Comparison of ENCODE assay signal across 8 cellular contexts in the genomic region with DNA sequence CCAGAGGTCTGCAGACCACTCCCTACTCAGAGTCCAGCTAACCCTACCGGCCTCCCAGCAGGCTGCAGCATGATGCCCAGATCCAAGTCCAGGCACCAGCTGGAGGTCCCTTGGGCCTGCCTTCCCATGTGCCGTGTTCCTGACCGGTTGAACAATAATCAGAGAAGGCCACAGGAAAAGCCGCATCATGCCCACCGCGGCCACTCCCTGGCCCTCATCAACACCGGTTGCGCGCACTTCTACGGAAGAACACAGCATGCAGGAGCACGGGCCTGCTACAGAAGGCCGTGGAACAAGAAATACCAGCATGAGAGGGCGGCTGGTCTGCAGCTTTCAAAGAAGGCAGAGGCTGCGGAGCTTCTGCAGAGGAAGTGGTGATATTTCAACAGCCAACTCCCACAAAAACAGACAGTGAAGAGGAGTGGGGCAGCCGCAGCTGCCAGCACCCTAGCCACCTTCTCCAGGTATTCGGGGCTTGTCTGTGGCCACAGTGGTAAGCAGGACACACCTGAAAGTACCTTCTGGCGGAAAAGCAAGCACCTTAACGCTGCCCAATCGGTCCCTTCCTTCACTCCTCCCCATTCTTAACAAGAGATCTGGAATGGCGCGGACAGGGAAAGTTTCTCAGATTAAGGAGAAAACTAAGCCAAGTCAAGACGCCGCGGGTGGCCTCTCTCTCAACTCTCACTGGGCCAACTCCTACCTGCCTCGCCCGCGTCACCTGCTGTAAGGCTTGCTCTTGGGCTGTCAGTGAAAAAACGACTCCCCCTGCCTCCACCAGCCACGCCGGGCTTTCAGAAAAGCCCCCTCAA. TPM values are rescaled to one million over a fixed set of nuclear protein-coding genes. Genes with fewer than 3 reads are reported as not detected.
DNase-seq lines count a peak whose midpoint lies in the region; ATAC-seq and TF ChIP-seq lines count a peak whose summit lies in the region.

No MANE protein-coding gene starts in this region.

- no peak for ATAC-seq in WTC11
- ATAC-seq in thoracic aorta (ENCODE audit: insufficient number of reproducible peaks, low FRiP score, low read depth): no peak

- CTCF ChIA-PET in WTC11 (lab: Charles Lee): interaction anchor here (0.8 to 1.1 kb wide), 4 partner anchors 10 to 32 kb away, joined by 3 to 4 read pairs (median 4); no protein-coding TSS in a partner anchor

- peaks cover 0 to 12% of the 10 kb centered on the region in 2 donors for H3K4me1 ChIP-seq in thoracic aorta (ENCODE audit: control insufficient read depth in 1 of 2, low read depth in 2 of 2)

- H3K27ac ChIP-seq in thoracic aorta: no peak overlapping the region

- peaks cover 15% of the 10 kb centered on the region for H3K4me1 Mint-ChIP-seq in activated naive CD4-positive, alpha-beta T cell treated with anti-CD3 and anti-CD28 coated beads, Interleukin-2, amount 50 U/mL, for 24 hours
- H3K4me1 Mint-ChIP-seq in WTC11: peaks cover 58% of the 10 kb centered on the region

- DNase-seq in activated naive CD4-positive, alpha-beta T cell treated with anti-CD3 and anti-CD28 coated beads, Interleukin-2, amount 50 U/mL, for 16 hours: no peak
- DNase-seq in WTC11 (ENCODE audit: low spot score) (peak; percentile 35), kidney epithelial cell (ENCODE audit: low read depth) (no peak), thoracic aorta (ENCODE audit: low spot score) (no peak), dermis blood vessel endothelial cell (no peak), foreskin fibroblast (no peak), EL (no peak)

- H3K27me3 ChIP-seq in kidney epithelial cell (ENCODE audit: control insufficient read depth, insufficient read depth, low read length) (peaks cover 25% of the 10 kb centered on the region), thoracic aorta (replicated peaks; ENCODE audit: insufficient read depth) (peaks cover 7% of the 10 kb centered on the region)

- no peak for TF ChIP-seq CTCF in WTC11 (IDR thresholded peaks at IDR 0.05)
- TF ChIP-seq CTCF in kidney epithelial cell (IDR thresholded peaks at IDR 0.05; ENCODE audit: insufficient read depth, low read length, poor library complexity, severe bottlenecking): no peak
- TF ChIP-seq CTCF in thoracic aorta (IDR thresholded peaks at IDR 0.05): no peak
- TF ChIP-seq CTCF in foreskin fibroblast (IDR thresholded peaks at IDR 0.05; ENCODE audit: low read depth, low read length): no peak

- H3K36me3 ChIP-seq in kidney epithelial cell (ENCODE audit: control insufficient read depth, insufficient read depth, low read length) (no peaks in the 10 kb centered on the region), thoracic aorta (no peaks in the 10 kb centered on the region)

- POLR2A ChIA-PET in WTC11 (lab: Charles Lee): no interaction called here

- peaks cover 2% of the 10 kb centered on the region for H3K36me3 Mint-ChIP-seq in activated naive CD4-positive, alpha-beta T cell treated with anti-CD3 and anti-CD28 coated beads, Interleukin-2, amount 50 U/mL, for 24 hours
- H3K36me3 Mint-ChIP-seq in WTC11: peaks cover 20% of the 10 kb centered on the region

- no peaks in the 10 kb centered on the region for H3K9me3 ChIP-seq in thoracic aorta

- peaks cover 7% of the 10 kb centered on the region for H3K9me3 Mint-ChIP-seq in activated naive CD4-positive, alpha-beta T cell treated with anti-CD3 and anti-CD28 coated beads, Interleukin-2, amount 50 U/mL, for 24 hours
- peaks cover 8% of the 10 kb centered on the region for H3K9me3 Mint-ChIP-seq in WTC11

- H3K4me3 ChIP-seq in kidney epithelial cell (ENCODE audit: low read depth, low read length) (peak overlapping the region; percentile 40), thoracic aorta (peak overlapping the region; percentile 58), foreskin fibroblast (ENCODE audit: low read depth in 1 of 2, low read length in 2 of 2) (no peak overlapping the region)

- peak overlapping the region; percentile 72 for H3K4me3 Mint-ChIP-seq in activated naive CD4-positive, alpha-beta T cell treated with anti-CD3 and anti-CD28 coated beads, Interleukin-2, amount 50 U/mL, for 24 hours
- peak overlapping the region; percentile 83 for H3K4me3 Mint-ChIP-seq in WTC11

- no peak overlapping the region for H3K27ac Mint-ChIP-seq in activated naive CD4-positive, alpha-beta T cell treated with anti-CD3 and anti-CD28 coated beads, Interleukin-2, amount 50 U/mL, for 24 hours
- H3K27ac Mint-ChIP-seq in WTC11: no peak overlapping the region

- H3K27me3 Mint-ChIP-seq in activated naive CD4-positive, alpha-beta T cell treated with anti-CD3 and anti-CD28 coated beads, Interleukin-2, amount 50 U/mL, for 24 hours: peaks cover 53% of the 10 kb centered on the region
- H3K27me3 Mint-ChIP-seq in WTC11 (ENCODE audit: low read depth): peaks cover 17% of the 10 kb centered on the region

TF ChIP-seq in WTC11, 78 proteins besides CTCF, POLR2A, EP300 and RAD21:
- TF ChIP-seq ZNF423 (CRISPR knock-in tag; IDR thresholded peaks at IDR 0.05): no peak
- TF ChIP-seq, protein P1, sequence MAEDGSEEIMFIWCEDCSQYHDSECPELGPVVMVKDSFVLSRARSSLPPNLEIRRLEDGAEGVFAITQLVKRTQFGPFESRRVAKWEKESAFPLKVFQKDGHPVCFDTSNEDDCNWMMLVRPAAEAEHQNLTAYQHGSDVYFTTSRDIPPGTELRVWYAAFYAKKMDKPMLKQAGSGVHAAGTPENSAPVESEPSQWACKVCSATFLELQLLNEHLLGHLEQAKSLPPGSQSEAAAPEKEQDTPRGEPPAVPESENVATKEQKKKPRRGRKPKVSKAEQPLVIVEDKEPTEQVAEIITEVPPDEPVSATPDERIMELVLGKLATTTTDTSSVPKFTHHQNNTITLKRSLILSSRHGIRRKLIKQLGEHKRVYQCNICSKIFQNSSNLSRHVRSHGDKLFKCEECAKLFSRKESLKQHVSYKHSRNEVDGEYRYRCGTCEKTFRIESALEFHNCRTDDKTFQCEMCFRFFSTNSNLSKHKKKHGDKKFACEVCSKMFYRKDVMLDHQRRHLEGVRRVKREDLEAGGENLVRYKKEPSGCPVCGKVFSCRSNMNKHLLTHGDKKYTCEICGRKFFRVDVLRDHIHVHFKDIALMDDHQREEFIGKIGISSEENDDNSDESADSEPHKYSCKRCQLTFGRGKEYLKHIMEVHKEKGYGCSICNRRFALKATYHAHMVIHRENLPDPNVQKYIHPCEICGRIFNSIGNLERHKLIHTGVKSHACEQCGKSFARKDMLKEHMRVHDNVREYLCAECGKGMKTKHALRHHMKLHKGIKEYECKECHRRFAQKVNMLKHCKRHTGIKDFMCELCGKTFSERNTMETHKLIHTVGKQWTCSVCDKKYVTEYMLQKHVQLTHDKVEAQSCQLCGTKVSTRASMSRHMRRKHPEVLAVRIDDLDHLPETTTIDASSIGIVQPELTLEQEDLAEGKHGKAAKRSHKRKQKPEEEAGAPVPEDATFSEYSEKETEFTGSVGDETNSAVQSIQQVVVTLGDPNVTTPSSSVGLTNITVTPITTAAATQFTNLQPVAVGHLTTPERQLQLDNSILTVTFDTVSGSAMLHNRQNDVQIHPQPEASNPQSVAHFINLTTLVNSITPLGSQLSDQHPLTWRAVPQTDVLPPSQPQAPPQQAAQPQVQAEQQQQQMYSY (CRISPR knock-in tag; IDR thresholded peaks at IDR 0.05): no peak
- no peak for TF ChIP-seq ZNF219 (CRISPR knock-in tag; IDR thresholded peaks at IDR 0.05; ENCODE audit: borderline replicate concordance)

RNA-seq across cellular contexts. Expression of gene PGBD5, which starts 1.5 kb away (rescaled TPM):
- total RNA-seq in WTC11 (2021) (16.7 to 23.8 TPM (median 18.9 TPM) in 3 replicates), kidney epithelial cell (54.0 and 70.7 TPM in 2 replicates), thoracic aorta (under 1 TPM; 0.14 to 0.63 TPM), dermis blood vessel endothelial cell (0.19 and 0.51 TPM in 2 replicates)

Comparison
In these comparisons a context has a peak if more than half of its experiments do, and no peak if none do; other contexts are left out.
1. H3K4me3 ChIP-seq: peak in kidney epithelial cell (single experiment) and thoracic aorta (single experiment); none in foreskin fibroblast (0 of 2).
2. RNA of gene PGBD5, which starts 1.5 kb away (total RNA-seq): 54.0 to 70.7 TPM in kidney epithelial cell and 16.7 to 23.8 TPM in WTC11; 0.14 to 0.63 TPM in thoracic aorta and 0.19 to 0.51 TPM in dermis blood vessel endothelial cell; every median in the first group is over 10 times any median in the second.